8 cellular contexts compared by ENCODE assay signal in genomic region chr19:13022859-13023636, GRCh38. TPM values are rescaled to one million over a fixed set of nuclear protein-coding genes. Genes with fewer than 3 reads are reported as not detected.
DNase-seq lines count a peak whose midpoint lies in the region; ATAC-seq and TF ChIP-seq lines count a peak whose summit lies in the region.

No MANE protein-coding gene starts in this region.

- TF ChIP-seq CTCF in left ventricle myocardium inferior (IDR thresholded peaks at IDR 0.05; ENCODE audit: borderline replicate concordance): no peak

- no peaks in the 10 kb centered on the region for H3K9me3 ChIP-seq in left ventricle myocardium inferior (replicated peaks)

- no peak overlapping the region for H3K9ac ChIP-seq in rectal smooth muscle tissue (ENCODE audit: low read length)

- H3K27ac ChIP-seq in left ventricle myocardium inferior (replicated peaks) (peak overlapping the region; percentile 94), rectal smooth muscle tissue (ENCODE audit: low read depth, low read length) (peak overlapping the region; percentile 98)

- ATAC-seq in GM18858 (IDR thresholded peaks at IDR 0.05; ENCODE audit: unreplicated experiment) (no peak), HG03095 (IDR thresholded peaks at IDR 0.05; ENCODE audit: unreplicated experiment) (no peak)

- DNase-seq in stimulated activated CD4-positive, alpha-beta T cell treated with anti-CD3 and anti-CD28 coated beads, Interleukin-15, amount 100 ng/mL, for 24 hours: peak; percentile 11
- no peak for DNase-seq in stimulated activated CD4-positive, alpha-beta T cell treated with anti-CD3 and anti-CD28 coated beads, Interleukin-2, amount 100 ng/mL, for 24 hours
- DNase-seq in NCI-H2171 (lab: John Stamatoyannopoulos, UW): peak; percentile 79
- DNase-seq in amygdala (lab: John Stamatoyannopoulos, UW): peak in 55 of 56 donors; percentile 20 to 92 (median 78)
- peak; percentile 87 for DNase-seq in left ventricle myocardium inferior

- no peaks in the 10 kb centered on the region for H3K27me3 ChIP-seq in left ventricle myocardium inferior (ENCODE audit: low read depth)
- H3K27me3 ChIP-seq in rectal smooth muscle tissue (ENCODE audit: control insufficient read depth, insufficient read depth, low read length): no peaks in the 10 kb centered on the region

- peaks cover 100% of the 10 kb centered on the region for H3K4me1 ChIP-seq in left ventricle myocardium inferior
- peaks cover 78% of the 10 kb centered on the region for H3K4me1 ChIP-seq in rectal smooth muscle tissue (ENCODE audit: control insufficient read depth, insufficient read depth, low read length)

- H3K4me3 ChIP-seq in left ventricle myocardium inferior (peak overlapping the region; percentile 66), rectal smooth muscle tissue (ENCODE audit: low read length) (peak overlapping the region; percentile 61)

- intact Hi-C loops in left ventricle myocardium inferior (cut with micrococcal nuclease): no loop called here

- H3K36me3 ChIP-seq in left ventricle myocardium inferior (peaks cover 11% of the 10 kb centered on the region), rectal smooth muscle tissue (ENCODE audit: control insufficient read depth, insufficient read depth, low read length) (no peaks in the 10 kb centered on the region)

RNA-seq across cellular contexts. Expression of gene NFIX, which starts 27.8 kb away (rescaled TPM):
- 118 TPM for total RNA-seq in left ventricle myocardium inferior

RNA-seq across cellular contexts. Expression of gene DAND5, which starts 53.7 kb away (rescaled TPM):
- total RNA-seq in left ventricle myocardium inferior: 12.7 TPM

Comparison
In these comparisons a context has a peak if more than half of its experiments do, and no peak if none do; other contexts are left out.
1. DNase-seq: peak in stimulated activated CD4-positive, alpha-beta T cell treated with anti-CD3 and anti-CD28 coated beads, Interleukin-15, amount 100 ng/mL, for 24 hours (single experiment), NCI-H2171 (single experiment), amygdala (55 of 56) and left ventricle myocardium inferior (single experiment); none in stimulated activated CD4-positive, alpha-beta T cell treated with anti-CD3 and anti-CD28 coated beads, Interleukin-2, amount 100 ng/mL, for 24 hours (0 of 2).